ENCODE assay signal across 1 cellular context in genomic region chr2:70516596-70516995, GRCh38.
A peak's percentile ranks its signal among the peaks of the same experiment; 100 is the strongest.
TF ChIP-seq lines count a peak whose summit lies in the region.

No MANE protein-coding gene starts in this region.

TF ChIP-seq in GM12878, 131 proteins besides CTCF, POLR2A, EP300 and RAD21 (continued from another document):
- TF ChIP-seq E2F8 (IDR thresholded peaks at IDR 0.05; ENCODE audit: low read depth, partially characterized antibody), result no peak
- no peak for TF ChIP-seq GATAD2B (conservative IDR thresholded peaks at IDR 0.05; ENCODE audit: low read depth)
- 0 out of 2 replicates have a peak, but pooled peaks have one; percentile 30 for TF ChIP-seq PKNOX1 (IDR thresholded peaks at IDR 0.05)
- no peak for TF ChIP-seq HDGF (IDR thresholded peaks at IDR 0.05)
- TF ChIP-seq KLF5 (IDR thresholded peaks at IDR 0.05; ENCODE audit: partially characterized antibody), result no peak
- TF ChIP-seq PAX8 (IDR thresholded peaks at IDR 0.05), result no peak
TF ChIP-seq in GM12878: peak in this region for 5.
